In genomic region chr6:42135161-42135560, GRCh38 we compare ENCODE assay signal across 20 cellular contexts. TPM values are rescaled to one million over a fixed set of nuclear protein-coding genes. Genes with fewer than 3 reads are reported as not detected.
DNase-seq lines count a peak whose midpoint lies in the region; TF ChIP-seq lines count a peak whose summit lies in the region.
"Had no signal": no experiment of that assay in that cellular context is flagged by ENCODE, and none has a peak within 500 bp of the region (broad histone marks: within the 10 kb centered on the region; RNA-seq: fewer than 3 reads in every experiment).

No MANE protein-coding gene starts in this region.

- WGBS in H9 (ENCODE audit: extremely low coverage, insufficient read length, low lambda C conversion rate) = no CpG with 5 or more reads among the region's 12 CpGs
- WGBS in smooth muscle cell (ENCODE audit: low lambda C conversion rate) = 97% methylated on average over 12 of the region's 12 CpGs
- whole genome bisulfite sequencing in tibial nerve, 2 donors = 72 to 73% methylated on average over 9 to 12 of the region's 12 CpGs

- no peak overlapping the region for H3K56ac ChIP-seq in H9 (ENCODE audit: insufficient read length, low read depth, low read length)

- no peak for TF ChIP-seq POLR2A in tibial nerve (IDR thresholded peaks at IDR 0.05)

- H3F3A ChIP-seq in PC-9 (ENCODE audit: insufficient read depth, low read depth) = peaks cover 47% of the 10 kb centered on the region
- H3F3A ChIP-seq in smooth muscle cell (ENCODE audit: low read depth) = peaks cover 24% of the 10 kb centered on the region

- no peaks in the 10 kb centered on the region for H3K9me2 ChIP-seq in PC-9 (ENCODE audit: insufficient read depth)

- BruUV-seq in PC-9 (replicated peaks; lab: Mats Ljungman, UMichigan) = no TSS peak

- H3K79me2 ChIP-seq in H9 (ENCODE audit: insufficient read depth, low read length) (peaks cover 8% of the 10 kb centered on the region; the same call in 1 of the 2 replicates), PC-9 (ENCODE audit: low read depth) (peaks cover 81% of the 10 kb centered on the region), smooth muscle cell (ENCODE audit: low read depth) (no peaks in the 10 kb centered on the region)

- H4K20me1 ChIP-seq in H9 (ENCODE audit: control insufficient read depth, insufficient read depth, insufficient read length) = no peaks in the 10 kb centered on the region
- peaks cover 13% of the 10 kb centered on the region; the same call in 1 of the 2 replicates for H4K20me1 ChIP-seq in PC-9 (ENCODE audit: insufficient read depth)
- H4K20me1 ChIP-seq in smooth muscle cell (ENCODE audit: low read depth) = no peaks in the 10 kb centered on the region
- H4K20me1 ChIP-seq: BLaER1 had no signal

- H3K4me3 ChIP-seq in PC-9 = no peak overlapping the region
- no peak overlapping the region for H3K4me3 ChIP-seq in iPS-20b (ENCODE audit: low read length)
- H3K4me3 ChIP-seq in smooth muscle cell = no peak overlapping the region
- no peak overlapping the region for H3K4me3 ChIP-seq in tibial nerve
- H3K4me3 ChIP-seq: BLaER1, GM23248 had no signal

- H2AFZ ChIP-seq in H9 (ENCODE audit: low read length) (no peak overlapping the region), PC-9 (no peak overlapping the region), smooth muscle cell (ENCODE audit: low read depth) (no peak overlapping the region)
- H2AFZ ChIP-seq: GM23248 had no signal

- H3K79me1 ChIP-seq in H9 (ENCODE audit: insufficient read depth, low read depth, low read length, poor library complexity, severe bottlenecking) = no peaks in the 10 kb centered on the region

- no peak overlapping the region for H2AK5ac ChIP-seq in H9 (ENCODE audit: insufficient read length, low read length)

- no peak overlapping the region for H2BK120ac ChIP-seq in H9 (ENCODE audit: low read depth, low read length, poor library complexity, severe bottlenecking)

- H3K27ac Mint-ChIP-seq in H9 = peak overlapping the region; percentile 80 to 89 (median 81); a peak in 6 of 7 replicates
- H3K27ac Mint-ChIP-seq: CD4-positive, alpha-beta memory T cell had no signal

- peak overlapping the region; percentile 45 for H3K18ac ChIP-seq in H9 (ENCODE audit: insufficient read length, low read depth, low read length)

- H3T11ph ChIP-seq in H9 (ENCODE audit: low read length) = no peak overlapping the region

- H3K23me2 ChIP-seq in H9 (ENCODE audit: insufficient read length, low read depth, low read length, poor library complexity, severe bottlenecking) = no peaks in the 10 kb centered on the region

- H2BK5ac ChIP-seq in H9 (ENCODE audit: insufficient read length, low read length) = peak overlapping the region; percentile 17

- H3K4me2 ChIP-seq in H9 (ENCODE audit: insufficient read depth, insufficient read length, low read length) = no peak overlapping the region
- no peak overlapping the region for H3K4me2 ChIP-seq in PC-9
- H3K4me2 ChIP-seq in smooth muscle cell = no peak overlapping the region
- H3K4me2 ChIP-seq: BLaER1 had no signal

- H4K5ac ChIP-seq in H9 (ENCODE audit: insufficient read length, low read depth, low read length) = no peak overlapping the region

- CTCF ChIA-PET in PC-9 (lab: Charles Lee) = no interaction called here

- no peak overlapping the region for H4K91ac ChIP-seq in H9 (ENCODE audit: insufficient read length, low read depth, low read length)

- no peak overlapping the region for H3K4me3 Mint-ChIP-seq in H9
- H3K4me3 Mint-ChIP-seq: CD4-positive, alpha-beta memory T cell had no signal

- POLR2A ChIA-PET in PC-9 (lab: Charles Lee; ENCODE audit: unreplicated experiment) = interaction anchor here (0.6 kb wide), 1 partner anchor 35 kb away, joined by 4 read pairs; no protein-coding TSS in a partner anchor

- TF ChIP-seq EP300 in tibial nerve (IDR thresholded peaks at IDR 0.05) = no peak

- peak overlapping the region; percentile 24; the same call in 1 of the 2 replicates for H3K14ac ChIP-seq in H9 (ENCODE audit: insufficient read depth, low read length)

- H3K27me3 ChIP-seq in H9 (ENCODE audit: insufficient read depth, low read length) (no peaks in the 10 kb centered on the region), PC-9 (ENCODE audit: insufficient read depth, low read depth) (no peaks in the 10 kb centered on the region), iPS-20b (ENCODE audit: insufficient read depth, low read length) (no peaks in the 10 kb centered on the region), smooth muscle cell (ENCODE audit: low read depth) (no peaks in the 10 kb centered on the region), tibial nerve (no peaks in the 10 kb centered on the region)

- H3K4me1 ChIP-seq in H9 (ENCODE audit: insufficient read depth, low read length) (peaks cover 21% of the 10 kb centered on the region), PC-9 (replicated peaks; ENCODE audit: insufficient read depth) (peaks cover 70% of the 10 kb centered on the region), iPS-20b (ENCODE audit: insufficient read depth, low read length) (peaks cover 48% of the 10 kb centered on the region), smooth muscle cell (ENCODE audit: low read depth) (peaks cover 40% of the 10 kb centered on the region), tibial nerve (peaks cover 0 to 7% (median 0%) of the 10 kb centered on the region in 4 donors)

- H3K36me3 Mint-ChIP-seq in H9 (ENCODE audit: insufficient read depth in 1 of 3, low read depth in 3 of 3) = peaks cover 18 to 36% (median 34%) of the 10 kb centered on the region in 3 experiments
- H3K36me3 Mint-ChIP-seq: CD4-positive, alpha-beta memory T cell had no signal

- no peak overlapping the region for H2BK20ac ChIP-seq in H9 (ENCODE audit: low read depth, low read length, poor library complexity, severe bottlenecking)

- no peak overlapping the region for H2BK15ac ChIP-seq in H9 (ENCODE audit: low read depth, low read length)

- TF ChIP-seq CTCF in H9 (conservative IDR thresholded peaks at IDR 0.05) = no peak
- no peak for TF ChIP-seq CTCF in PC-9 (conservative IDR thresholded peaks at IDR 0.05)
- TF ChIP-seq CTCF in smooth muscle cell (IDR thresholded peaks at IDR 0.05; ENCODE audit: borderline replicate concordance, insufficient read depth, poor library complexity, severe bottlenecking) = no peak
- no peak for TF ChIP-seq CTCF in tibial nerve (IDR thresholded peaks at IDR 0.05)

- H3K9me3 ChIP-seq in H9 (ENCODE audit: control insufficient read depth, low read depth, low read length) = no peaks in the 10 kb centered on the region
- H3K9me3 ChIP-seq in PC-9 (ENCODE audit: insufficient read depth, low read depth) = no peaks in the 10 kb centered on the region
- H3K9me3 ChIP-seq in iPS-20b (ENCODE audit: insufficient read depth, low read depth, low read length) = no peaks in the 10 kb centered on the region
- H3K9me3 ChIP-seq in smooth muscle cell (replicated peaks; ENCODE audit: low read depth) = no peaks in the 10 kb centered on the region
- no peaks in the 10 kb centered on the region for H3K9me3 ChIP-seq in tibial nerve
- H3K9me3 ChIP-seq: BLaER1 had no signal

- H3K23ac ChIP-seq in H9 (ENCODE audit: insufficient read length, low read depth, low read length) = no peak overlapping the region

- intact Hi-C loops in PC-9 (cut with micrococcal nuclease; ENCODE audit: unreplicated experiment) = no loop called here

- H3K4ac ChIP-seq in H9 (ENCODE audit: low read depth, low read length) = no peak overlapping the region

- H3K4me1 Mint-ChIP-seq in H9 = peaks cover 61 to 65% of the 10 kb centered on the region in 2 experiments

- peaks cover 1% of the 10 kb centered on the region; the same call in 1 of the 2 replicates for H3K27me3 Mint-ChIP-seq in H9 (ENCODE audit: low read depth)

- H3K9me3 Mint-ChIP-seq in H9 = peaks cover 0 to 4% of the 10 kb centered on the region in 2 experiments; a peak in 1 of 5 replicates
- H3K9me3 Mint-ChIP-seq: CD4-positive, alpha-beta memory T cell had no signal

- H3K27ac ChIP-seq in H9 (ENCODE audit: insufficient read length, low read depth, low read length) (no peak overlapping the region), PC-9 (peak overlapping the region; percentile 32; the same call in 1 of the 2 replicates), iPS-20b (ENCODE audit: low read length) (peak overlapping the region; percentile 77), smooth muscle cell (ENCODE audit: low read depth) (peak overlapping the region; percentile 89), tibial nerve (no peak overlapping the region)
- H3K27ac ChIP-seq: BLaER1, GM23248 had no signal

- H3K36me3 ChIP-seq in PC-9 (ENCODE audit: low read depth) (peaks cover 8% of the 10 kb centered on the region; the same call in 1 of the 2 replicates), iPS-20b (ENCODE audit: insufficient read depth, low read depth, low read length) (peaks cover 36% of the 10 kb centered on the region; the same call in 1 of the 2 replicates), smooth muscle cell (ENCODE audit: low read depth) (no peaks in the 10 kb centered on the region), tibial nerve (no peaks in the 10 kb centered on the region)
- H3K36me3 ChIP-seq: BLaER1 had no signal

- DNase-seq in H9 (no peak), PC-9 (no peak), smooth muscle cell (lab: John Stamatoyannopoulos, UW; ENCODE audit: unreplicated experiment) (no peak), ecto neural progenitor cell (ENCODE audit: low spot score) (no peak), tibial nerve (ENCODE audit: low spot score in 2 of 2) (no peak)
- DNase-seq in stimulated activated CD4-positive, alpha-beta T cell treated with anti-CD3 and anti-CD28 coated beads, Interleukin-2, amount 100 ng/mL, for 48 hours = no peak
- DNase-seq: CD4-positive, alpha-beta memory T cell; DMS153; GDM1; KBM-7; NCI-H1105 treated with DMSO at 0.1 percent for 48 hours; NCI-H1694 had no signal

- no peak overlapping the region for H3K9ac ChIP-seq in H9 (ENCODE audit: extremely low read depth, insufficient read length, low read length)
- H3K9ac ChIP-seq in iPS-20b (ENCODE audit: low read depth, low read length) = peak overlapping the region; percentile 39; the same call in 1 of the 2 replicates
- no peak overlapping the region for H3K9ac ChIP-seq in smooth muscle cell (ENCODE audit: low read depth)
- H3K9ac ChIP-seq: BLaER1, GM23248 had no signal

- H2BK12ac ChIP-seq in H9 (ENCODE audit: insufficient read length, low read depth, low read length) = no peak overlapping the region

- H4K8ac ChIP-seq in H9 (replicated peaks; ENCODE audit: insufficient read length, low read depth, low read length) = no peak overlapping the region

RNA-seq across cellular contexts. Expression of gene C6orf132, which starts 7.3 kb away (rescaled TPM):
- total RNA-seq in H9 (2021) = 45.1 and 48.4 TPM in 2 replicates
- 49.8 and 53.9 TPM in 2 replicates for total RNA-seq in PC-9 (2021)
- 4.5 and 4.9 TPM in 2 replicates for total RNA-seq in smooth muscle cell
- polyA plus RNA-seq in smooth muscle cell = 1.4 and 7.0 TPM in 2 replicates
- total RNA-seq in tibial nerve = 1 to 10 TPM in 3 of 4 donors, under 1 TPM in 1; 0.22 to 4.7 (median 2.2) TPM
- total RNA-seq: CD4-positive, alpha-beta memory T cell; Daoy; NCI-H460; SK-MEL-5 had no signal
- polyA plus RNA-seq: CD4-positive, alpha-beta memory T cell had no signal

RNA-seq across cellular contexts. Expression of gene GUCA1A, which starts 38.0 kb away (rescaled TPM):
- total RNA-seq in H9 (2021) (16.5 and 17.2 TPM in 2 replicates), PC-9 (2021) (not detected in 2 replicates), smooth muscle cell (1.6 and 2.3 TPM in 2 replicates), tibial nerve (not detected)
- polyA plus RNA-seq in smooth muscle cell = 3.9 and 7.2 TPM in 2 replicates
- total RNA-seq: A673; CD4-positive, alpha-beta memory T cell; Daoy; GM23248; HepG2; NCI-H460; SK-MEL-5 had no signal
- polyA plus RNA-seq: CD4-positive, alpha-beta memory T cell; GM23248; HepG2 had no signal

RNA-seq across cellular contexts. Expression of gene GUCA1B, which starts 59.6 kb away (rescaled TPM):
- total RNA-seq in H9 (2021) = 1.1 and 1.3 TPM in 2 replicates
- 1.1 and 2.5 TPM in 2 replicates for total RNA-seq in PC-9 (2021)
- 0.27 TPM in 2 replicates for total RNA-seq in smooth muscle cell
- polyA plus RNA-seq in smooth muscle cell = 0.24 TPM in 1 of 2 replicates, not detected in the other
- 1 to 10 TPM in 3 of 4 donors, not detected in 1; 4.4 to 7.5 (median 4.6) TPM for total RNA-seq in tibial nerve
- polyA plus RNA-seq: GM23248 had no signal

Comparison
In these comparisons a context has a peak if more than half of its experiments do, and no peak if none do; other contexts are left out.
1. H3K27ac ChIP-seq: peak in PC-9 (single experiment), iPS-20b (single experiment) and smooth muscle cell (single experiment); none in H9 (single experiment) and tibial nerve (0 of 4).